In genomic region chr2:16096962-16097361, GRCh38 we compare ENCODE assay signal across 22 cellular contexts.
DNase-seq lines count a peak whose midpoint lies in the region; ATAC-seq and TF ChIP-seq lines count a peak whose summit lies in the region.
"Had no signal": no experiment of that assay in that cellular context is flagged by ENCODE, and none has a peak within 500 bp of the region (broad histone marks: within the 10 kb centered on the region; RNA-seq: fewer than 3 reads in every experiment).

No MANE protein-coding gene starts in this region.

- H3K4me3 Mint-ChIP-seq in Caco-2 (ENCODE audit: unreplicated experiment) = no peak overlapping the region
- H3K4me3 Mint-ChIP-seq in progenitor cell of endocrine pancreas (ENCODE audit: low read depth) = no peak overlapping the region
- no peak overlapping the region for H3K4me3 Mint-ChIP-seq in activated T-helper 17 cell treated with anti-CD3 and anti-CD28 coated beads, Interleukin-2, amount 50 U/mL, for 72 hours
- H3K4me3 Mint-ChIP-seq in activated CD8-positive, alpha-beta memory T cell treated with anti-CD3 and anti-CD28 coated beads, Interleukin-2, amount 10 ng/mL, durations not matched to agents 7 days and 5 days = no peak overlapping the region
- H3K4me3 Mint-ChIP-seq: CD4-positive, CD25-positive, alpha-beta regulatory T cell; GM23338 had no signal

- TF ChIP-seq CTCF in Caco-2 (IDR thresholded peaks at IDR 0.05; ENCODE audit: insufficient read depth in 1 of 2, low read depth in 1 of 2, low read length in 1 of 2, severe bottlenecking in 1 of 2, unreplicated experiment in 1 of 2) (no peak), VCaP (conservative IDR thresholded peaks at IDR 0.05) (no peak), progenitor cell of endocrine pancreas (IDR thresholded peaks at IDR 0.05; ENCODE audit: unreplicated experiment) (no peak)

- peaks cover 64% of the 10 kb centered on the region for H3K4me1 ChIP-seq in Caco-2

- no peaks in the 10 kb centered on the region for H3K27me3 ChIP-seq in Caco-2 (replicated peaks; ENCODE audit: control insufficient read depth, insufficient read depth, low read length)

- H3K36me3 Mint-ChIP-seq in Caco-2 (ENCODE audit: insufficient read depth, unreplicated experiment) (no peaks in the 10 kb centered on the region), progenitor cell of endocrine pancreas (ENCODE audit: insufficient read depth) (no peaks in the 10 kb centered on the region)
- H3K36me3 Mint-ChIP-seq in activated T-helper 17 cell treated with anti-CD3 and anti-CD28 coated beads, Interleukin-2, amount 50 U/mL, for 72 hours (ENCODE audit: low read depth) = no peaks in the 10 kb centered on the region
- no peaks in the 10 kb centered on the region for H3K36me3 Mint-ChIP-seq in activated CD8-positive, alpha-beta memory T cell treated with anti-CD3 and anti-CD28 coated beads, Interleukin-2, amount 10 ng/mL, durations not matched to agents 7 days and 5 days
- H3K36me3 Mint-ChIP-seq: CD4-positive, CD25-positive, alpha-beta regulatory T cell had no signal

- peak overlapping the region; percentile 83 for H3K27ac Mint-ChIP-seq in Caco-2 (ENCODE audit: unreplicated experiment)
- peak overlapping the region; percentile 80 for H3K27ac Mint-ChIP-seq in progenitor cell of endocrine pancreas
- H3K27ac Mint-ChIP-seq in activated T-helper 17 cell treated with anti-CD3 and anti-CD28 coated beads, Interleukin-2, amount 50 U/mL, for 72 hours = no peak overlapping the region
- no peak overlapping the region for H3K27ac Mint-ChIP-seq in activated CD8-positive, alpha-beta memory T cell treated with anti-CD3 and anti-CD28 coated beads, Interleukin-2, amount 10 ng/mL, durations not matched to agents 7 days and 5 days
- H3K27ac Mint-ChIP-seq: CD4-positive, CD25-positive, alpha-beta regulatory T cell; GM23338 had no signal

- ATAC-seq in left lobe of liver = peak; percentile 91
- ATAC-seq in activated T-helper 17 cell treated with anti-CD3 and anti-CD28 coated beads, Interleukin-2, amount 50 U/mL, for 72 hours (replicated peaks) = no peak
- ATAC-seq in activated CD8-positive, alpha-beta memory T cell treated with anti-CD3 and anti-CD28 coated beads, Interleukin-2, amount 10 ng/mL, durations not matched to agents 7 days and 5 days = no peak
- ATAC-seq: GM23338 had no signal

- BruUV-seq in Caco-2 (replicated peaks; lab: Mats Ljungman, UMichigan) = no TSS peak

- intact Hi-C loops in Caco-2 (cut with micrococcal nuclease; ENCODE audit: unreplicated experiment) = loop anchor here (1.0 to 10.0 kb wide), 5 partner anchors 18 to 408 kb away; no protein-coding TSS in a partner anchor

- H3K27me3 Mint-ChIP-seq in Caco-2 (ENCODE audit: insufficient read depth, unreplicated experiment) (no peaks in the 10 kb centered on the region), progenitor cell of endocrine pancreas (no peaks in the 10 kb centered on the region)
- H3K27me3 Mint-ChIP-seq in activated T-helper 17 cell treated with anti-CD3 and anti-CD28 coated beads, Interleukin-2, amount 50 U/mL, for 72 hours = no peaks in the 10 kb centered on the region
- no peaks in the 10 kb centered on the region for H3K27me3 Mint-ChIP-seq in activated CD8-positive, alpha-beta memory T cell treated with anti-CD3 and anti-CD28 coated beads, Interleukin-2, amount 10 ng/mL, durations not matched to agents 7 days and 5 days
- H3K27me3 Mint-ChIP-seq: CD4-positive, CD25-positive, alpha-beta regulatory T cell had no signal

- H3K9me3 Mint-ChIP-seq in Caco-2 (ENCODE audit: unreplicated experiment) = no peaks in the 10 kb centered on the region
- no peaks in the 10 kb centered on the region for H3K9me3 Mint-ChIP-seq in progenitor cell of endocrine pancreas (ENCODE audit: low read depth)
- H3K9me3 Mint-ChIP-seq in activated T-helper 17 cell treated with anti-CD3 and anti-CD28 coated beads, Interleukin-2, amount 50 U/mL, for 72 hours = no peaks in the 10 kb centered on the region
- no peaks in the 10 kb centered on the region for H3K9me3 Mint-ChIP-seq in activated CD8-positive, alpha-beta memory T cell treated with anti-CD3 and anti-CD28 coated beads, Interleukin-2, amount 10 ng/mL, durations not matched to agents 7 days and 5 days (ENCODE audit: low read depth)
- H3K9me3 Mint-ChIP-seq: CD4-positive, CD25-positive, alpha-beta regulatory T cell; GM23338 had no signal

- H3K4me1 Mint-ChIP-seq in Caco-2 (ENCODE audit: low read depth, unreplicated experiment) = peaks cover 35% of the 10 kb centered on the region
- H3K4me1 Mint-ChIP-seq in progenitor cell of endocrine pancreas (ENCODE audit: low read depth) = peaks cover 7% of the 10 kb centered on the region
- no peaks in the 10 kb centered on the region for H3K4me1 Mint-ChIP-seq in activated T-helper 17 cell treated with anti-CD3 and anti-CD28 coated beads, Interleukin-2, amount 50 U/mL, for 72 hours
- H3K4me1 Mint-ChIP-seq in activated CD8-positive, alpha-beta memory T cell treated with anti-CD3 and anti-CD28 coated beads, Interleukin-2, amount 10 ng/mL, durations not matched to agents 7 days and 5 days = no peaks in the 10 kb centered on the region
- H3K4me1 Mint-ChIP-seq: CD4-positive, CD25-positive, alpha-beta regulatory T cell had no signal

- peak overlapping the region; percentile 16; the same call in 1 of the 2 replicates for H3K27ac ChIP-seq in VCaP
- H3K27ac ChIP-seq: PC-9, RWPE1, SK-N-MC had no signal

- CTCF ChIA-PET in Caco-2 (lab: Charles Lee) = no interaction called here
- CTCF ChIA-PET in activated CD8-positive, alpha-beta memory T cell treated with anti-CD3 and anti-CD28 coated beads, Interleukin-2, amount 10 ng/mL, durations not matched to agents 7 days and 5 days (lab: Charles Lee) = no interaction called here

- no peaks in the 10 kb centered on the region for H3K9me3 ChIP-seq in Caco-2

- DNase-seq in Caco-2 = peak; percentile 59 to 78
- peak; percentile 57 for DNase-seq in left lobe of liver (ENCODE audit: low spot score)
- no peak for DNase-seq in progenitor cell of endocrine pancreas (ENCODE audit: low spot score, unreplicated experiment)
- no peak for DNase-seq in activated CD8-positive, alpha-beta memory T cell treated with anti-CD3 and anti-CD28 coated beads, Interleukin-2, amount 10 ng/mL, durations not matched to agents 7 days and 5 days
- no peak for DNase-seq in effector CD8-positive, alpha-beta T cell (lab: John Stamatoyannopoulos, UW)
- DNase-seq: CD4-positive, CD25-positive, alpha-beta regulatory T cell; COR-L47; DMS 273 treated with DMSO at 0.1 percent for 48 hours; DMS79 treated with DMSO at 0.1 percent for 48 hours; HCEC 1CT; Karpas-422; NCI-H1417 treated with DMSO at 0.1 percent for 48 hours; NCI-H187; NCI-H446 treated with DMSO at 0.1 percent for 48 hours; PC-9; SHP77 treated with DMSO at 0.1 percent for 48 hours; SW 1271 had no signal

- H3K36me3 ChIP-seq in Caco-2 (ENCODE audit: control insufficient read depth, insufficient read depth, low read length) = 0 out of 2 replicates have a peak, but pooled peaks cover 1% of the 10 kb centered on the region

- H3K4me3 ChIP-seq in Caco-2 (ENCODE audit: low read depth, low read length) = no peak overlapping the region
- H3K4me3 ChIP-seq: GM23338, PC-9, SK-N-MC had no signal

- POLR2A ChIA-PET in Caco-2 (lab: Charles Lee) = no interaction called here

Comparison
In these comparisons a context has a peak if more than half of its experiments do, and no peak if none do; other contexts are left out.
1. DNase-seq: peak in Caco-2 (2 of 2) and left lobe of liver (single experiment); none in progenitor cell of endocrine pancreas (single experiment), activated CD8-positive, alpha-beta memory T cell treated with anti-CD3 and anti-CD28 coated beads, Interleukin-2, amount 10 ng/mL, durations not matched to agents 7 days and 5 days (single experiment) and effector CD8-positive, alpha-beta T cell (single experiment).
2. H3K27ac Mint-ChIP-seq: peak in Caco-2 (single experiment) and progenitor cell of endocrine pancreas (single experiment); none in activated T-helper 17 cell treated with anti-CD3 and anti-CD28 coated beads, Interleukin-2, amount 50 U/mL, for 72 hours (single experiment) and activated CD8-positive, alpha-beta memory T cell treated with anti-CD3 and anti-CD28 coated beads, Interleukin-2, amount 10 ng/mL, durations not matched to agents 7 days and 5 days (single experiment).